Comparison of ENCODE assay signal across 15 cellular contexts in genomic region chr20:54368578-54368977, GRCh38.
"Had no signal": no experiment of that assay in that cellular context is flagged by ENCODE, and none has a peak within 500 bp of the region (broad histone marks: within the 10 kb centered on the region; RNA-seq: fewer than 3 reads in every experiment).

No MANE protein-coding gene starts in this region.

- ATAC-seq: activated CD4-positive, alpha-beta T cell treated with anti-CD3 and anti-CD28 coated beads for 36 hours; activated CD8-positive, alpha-beta T cell treated with anti-CD3 and anti-CD28 coated beads for 36 hours; activated T-cell treated with anti-CD3 and anti-CD28 coated beads, Interleukin-2, amount 50 U/mL, for 72 hours; gastroesophageal sphincter; lower lobe of right lung; naive thymus-derived CD8-positive, alpha-beta T cell had no signal

- DNase-seq: activated CD4-positive, alpha-beta T cell treated with anti-CD3 and anti-CD28 coated beads for 36 hours; activated CD8-positive, alpha-beta memory T cell treated with anti-CD3 and anti-CD28 coated beads, Interleukin-2, amount 50 U/mL, for 4 hours; activated CD8-positive, alpha-beta T cell treated with anti-CD3 and anti-CD28 coated beads for 36 hours; activated gamma-delta T cell treated with Interleukin-2 at 50 U/mL for 16 hours; activated naive CD8-positive, alpha-beta T cell treated with anti-CD3 and anti-CD28 coated beads for 36 hours; activated T-cell treated with anti-CD3 and anti-CD28 coated beads, Interleukin-2, amount 50 U/mL, for 72 hours; dorsolateral prefrontal cortex; lower lobe of right lung; naive thymus-derived CD8-positive, alpha-beta T cell; sigmoid colon; stimulated activated CD4-positive, alpha-beta T cell treated with anti-CD3 and anti-CD28 coated beads, Interleukin-12 subunit alpha, Interleukin-12 subunit beta, amount 100 ng/mL, for 4 hours; stimulated activated naive CD4-positive, alpha-beta T cell; substantia nigra; T-helper 9 cell had no signal
